In genomic region chr6:29943053-29943966, GRCh38 we compare ENCODE assay signal across 8 cellular contexts. TPM values are rescaled to one million over a fixed set of nuclear protein-coding genes. Genes with fewer than 3 reads are reported as not detected.
DNase-seq lines count a peak whose midpoint lies in the region; ATAC-seq and TF ChIP-seq lines count a peak whose summit lies in the region.

No MANE protein-coding gene starts in this region.

- no peaks in the 10 kb centered on the region for H3K27me3 Mint-ChIP-seq in activated CD8-positive, alpha-beta T cell treated with anti-CD3 and anti-CD28 coated beads, Interleukin-2, amount 10 ng/mL, durations not matched to agents 7 days and 5 days (ENCODE audit: low read depth)

- H3K36me3 Mint-ChIP-seq in activated CD8-positive, alpha-beta T cell treated with anti-CD3 and anti-CD28 coated beads, Interleukin-2, amount 10 ng/mL, durations not matched to agents 7 days and 5 days (ENCODE audit: low read depth), result peaks cover 55% of the 10 kb centered on the region

- peaks cover 56% of the 10 kb centered on the region for H3K4me1 Mint-ChIP-seq in activated CD8-positive, alpha-beta T cell treated with anti-CD3 and anti-CD28 coated beads, Interleukin-2, amount 10 ng/mL, durations not matched to agents 7 days and 5 days (ENCODE audit: low read depth)

- ATAC-seq in HG02759 (IDR thresholded peaks at IDR 0.05; ENCODE audit: unreplicated experiment) (peak; percentile 14), heart left ventricle (peak in 2 of 4 donors; percentile 4 to 16), gastrocnemius medialis (peak; percentile 9 to 12)
- ATAC-seq in activated CD8-positive, alpha-beta T cell treated with anti-CD3 and anti-CD28 coated beads, Interleukin-2, amount 10 ng/mL, durations not matched to agents 7 days and 5 days, result peak; percentile 1

- H3K4me3 Mint-ChIP-seq in activated CD8-positive, alpha-beta T cell treated with anti-CD3 and anti-CD28 coated beads, Interleukin-2, amount 10 ng/mL, durations not matched to agents 7 days and 5 days, result peak overlapping the region; percentile 98

- intact Hi-C loops in heart left ventricle (cut with DNase I) (loop anchor here in 6 of 10 donors (2.0 to 5.0 kb wide), 4 partner anchors 21 to 56 kb away; no protein-coding TSS in a partner anchor), gastrocnemius medialis (cut with DNase I; ENCODE audit: low total_unique reads) (loop anchor here (2.0 kb wide), 1 partner anchor 33 kb away; no protein-coding TSS in a partner anchor)

- H3K27ac ChIP-seq in heart left ventricle, result peak overlapping the region in 11 of 12 donors; percentile 46 to 98 (median 89)
- H3K27ac ChIP-seq in gastrocnemius medialis, result peak overlapping the region; percentile 81 to 88 (median 86)

- peak; percentile 17 for DNase-seq in CD1c-positive myeloid dendritic cell (ENCODE audit: extremely low spot score)
- peak; percentile 48 for DNase-seq in activated CD8-positive, alpha-beta T cell treated with anti-CD3 and anti-CD28 coated beads, Interleukin-2, amount 10 ng/mL, durations not matched to agents 7 days and 5 days
- peak in 1 of 5 donors; percentile 47 for DNase-seq in heart left ventricle
- DNase-seq in gastrocnemius medialis, result no peak
- no peak for DNase-seq in medulla oblongata (ENCODE audit: extremely low spot score)
- DNase-seq in foreskin melanocyte, result no peak
- no peak for DNase-seq in 8988T

- peaks cover 0 to 35% (median 0%) of the 10 kb centered on the region in 12 donors for H3K4me1 ChIP-seq in heart left ventricle
- peaks cover 0 to 5% of the 10 kb centered on the region in 2 donors for H3K4me1 ChIP-seq in gastrocnemius medialis

- H3K36me3 ChIP-seq in heart left ventricle (peaks cover 0 to 44% (median 6%) of the 10 kb centered on the region in 9 donors), gastrocnemius medialis (no peaks in the 10 kb centered on the region)

- no peaks in the 10 kb centered on the region for H3K9me3 Mint-ChIP-seq in activated CD8-positive, alpha-beta T cell treated with anti-CD3 and anti-CD28 coated beads, Interleukin-2, amount 10 ng/mL, durations not matched to agents 7 days and 5 days (ENCODE audit: insufficient read depth)

- H3K27ac Mint-ChIP-seq in activated CD8-positive, alpha-beta T cell treated with anti-CD3 and anti-CD28 coated beads, Interleukin-2, amount 10 ng/mL, durations not matched to agents 7 days and 5 days, result peak overlapping the region; percentile 89

- no peak for TF ChIP-seq CTCF in heart left ventricle (IDR thresholded peaks at IDR 0.05)
- no peak for TF ChIP-seq CTCF in gastrocnemius medialis (IDR thresholded peaks at IDR 0.05 in 4 of 5, conservative IDR thresholded peaks at IDR 0.05 in 1 of 5)

- POLR2A ChIA-PET in activated CD8-positive, alpha-beta T cell treated with anti-CD3 and anti-CD28 coated beads, Interleukin-2, amount 10 ng/mL, durations not matched to agents 7 days and 5 days (lab: Charles Lee), result no interaction called here

- peak overlapping the region; percentile 53 to 92 (median 72) for H3K4me3 ChIP-seq in heart left ventricle
- peak overlapping the region; percentile 61 to 80 (median 66) for H3K4me3 ChIP-seq in gastrocnemius medialis

- H3K9me3 ChIP-seq in heart left ventricle, result no peaks in the 10 kb centered on the region
- no peaks in the 10 kb centered on the region for H3K9me3 ChIP-seq in gastrocnemius medialis

- CTCF ChIA-PET in activated CD8-positive, alpha-beta T cell treated with anti-CD3 and anti-CD28 coated beads, Interleukin-2, amount 10 ng/mL, durations not matched to agents 7 days and 5 days (lab: Charles Lee), result no interaction called here

- H3K27me3 ChIP-seq in heart left ventricle (no peaks in the 10 kb centered on the region), gastrocnemius medialis (no peaks in the 10 kb centered on the region)

- WGBS in heart left ventricle, 4 donors, result 19 to 69% (median 30%) methylated on average over 11 to 58 of the region's 58 CpGs

- no peak for TF ChIP-seq POLR2A in heart left ventricle (IDR thresholded peaks at IDR 0.05)
- TF ChIP-seq POLR2A in gastrocnemius medialis (IDR thresholded peaks at IDR 0.05), result no peak

- in situ Hi-C loops in gastrocnemius medialis (cut with MboI; ENCODE audit: low sequenced_read_pairs in 4 of 4), result no loop called here

RNA-seq across cellular contexts. Expression of gene HLA-A, which starts 1.0 kb away (rescaled TPM):
- 1,000 to 10,000 TPM; 1,178 to 1,183 TPM for total RNA-seq in activated CD8-positive, alpha-beta T cell treated with anti-CD3 and anti-CD28 coated beads, Interleukin-2, amount 10 ng/mL, durations not matched to agents 7 days and 5 days
- 1,000 to 10,000 TPM in 1 of 9 donors, 100 to 1,000 TPM in 8; 263 to 1,427 (median 361) TPM for total RNA-seq in heart left ventricle
- polyA plus RNA-seq in heart left ventricle, result 1,000 to 10,000 TPM in 1 of 2 donors, 100 to 1,000 TPM in 1; 299 to 1,581 TPM
- total RNA-seq in gastrocnemius medialis, result 100 to 1,000 TPM; 149 to 161 (median 154) TPM

Comparison
In these comparisons a context has a peak if more than half of its experiments do, and no peak if none do; other contexts are left out.
1. DNase-seq: peak in CD1c-positive myeloid dendritic cell (single experiment) and activated CD8-positive, alpha-beta T cell treated with anti-CD3 and anti-CD28 coated beads, Interleukin-2, amount 10 ng/mL, durations not matched to agents 7 days and 5 days (single experiment); none in gastrocnemius medialis (0 of 2), medulla oblongata (single experiment), foreskin melanocyte (single experiment) and 8988T (single experiment).